Comparison of ENCODE assay signal across 12 cellular contexts in the genomic region with DNA sequence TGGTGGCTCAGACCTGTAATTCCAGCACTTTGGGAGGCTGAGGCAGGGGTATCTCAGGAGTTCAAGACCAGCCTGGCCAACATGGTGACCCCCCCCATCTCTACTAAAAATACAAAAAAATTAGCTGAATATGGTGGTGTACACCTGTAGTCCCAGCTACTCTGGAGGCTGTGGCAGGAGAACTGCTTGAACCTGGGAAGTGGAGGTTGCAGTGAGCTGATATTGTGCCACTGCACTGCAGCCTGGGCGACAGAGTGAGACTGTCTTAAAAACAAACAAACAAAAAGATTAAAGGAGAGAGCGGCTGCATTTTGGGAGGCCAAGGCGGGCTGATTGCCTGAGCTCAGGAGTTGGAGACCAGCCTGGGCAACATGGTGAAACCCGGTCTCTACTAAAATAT. TPM values are rescaled to one million over a fixed set of nuclear protein-coding genes. Genes with fewer than 3 reads are reported as not detected.
DNase-seq lines count a peak whose midpoint lies in the region; ATAC-seq and TF ChIP-seq lines count a peak whose summit lies in the region.
"Not testable (repeated sequence)": the region's sequence is repeated elsewhere in the genome, so short reads cannot be mapped to it uniquely, and the experiment has no call there.
"Had no signal": no experiment of that assay in that cellular context is flagged by ENCODE, and none has a peak within 500 bp of the region (broad histone marks: within the 10 kb centered on the region; RNA-seq: fewer than 3 reads in every experiment).

No MANE protein-coding gene starts in this region.

- intact Hi-C loops in CD4-positive, alpha-beta memory T cell (cut with micrococcal nuclease); activated CD8-positive, alpha-beta T cell treated with anti-CD3 and anti-CD28 coated beads for 36 hours (cut with micrococcal nuclease): not testable (repeated sequence)
- intact Hi-C loops in activated naive CD4-positive, alpha-beta T cell treated with anti-CD3 and anti-CD28 coated beads for 36 hours (cut with micrococcal nuclease) = loop anchor here (5.0 kb wide), 1 partner anchor 375 kb away; no protein-coding TSS in a partner anchor

- peak overlapping the region; percentile 94 to 100 (median 99) for H3K4me3 Mint-ChIP-seq in CD4-positive, alpha-beta memory T cell
- H3K4me3 Mint-ChIP-seq in T-cell = peak overlapping the region; percentile 99 to 100 (median 99)
- peak overlapping the region; percentile 97 for H3K4me3 Mint-ChIP-seq in activated CD8-positive, alpha-beta T cell treated with anti-CD3 and anti-CD28 coated beads for 36 hours
- peak overlapping the region; percentile 99 for H3K4me3 Mint-ChIP-seq in activated naive CD4-positive, alpha-beta T cell treated with anti-CD3 and anti-CD28 coated beads for 36 hours
- H3K4me3 Mint-ChIP-seq in central memory CD8-positive, alpha-beta T cell = peak overlapping the region; percentile 81
- peak overlapping the region in 5 of 8 donors; percentile 21 to 93 (median 45) for H3K4me3 Mint-ChIP-seq in naive B cell
- peak overlapping the region; percentile 71 for H3K4me3 Mint-ChIP-seq in stimulated activated effector memory CD8-positive, alpha-beta T cell treated with anti-CD3 and anti-CD28 coated beads, Interleukin-12 subunit alpha, Interleukin-12 subunit beta, amount 100 ng/mL, for 72 hours

- POLR2A ChIA-PET in CD4-positive, alpha-beta memory T cell (lab: Charles Lee; ENCODE audit: partially characterized antibody) = interaction anchor here (0.8 to 8.4 kb wide), 9 partner anchors 9 to 95 kb away, joined by 3 to 210 read pairs (median 26); no protein-coding TSS in a partner anchor
- POLR2A ChIA-PET in T-cell (lab: Charles Lee) = not testable (repeated sequence)
- POLR2A ChIA-PET in activated CD8-positive, alpha-beta T cell treated with anti-CD3 and anti-CD28 coated beads for 36 hours (lab: Charles Lee) = interaction anchor here (0.7 to 21.4 kb wide), 10 partner anchors 9 to 117 kb away, joined by 3 to 367 read pairs (median 10); no protein-coding TSS in a partner anchor

- not testable (repeated sequence) for H3K9me3 Mint-ChIP-seq in CD4-positive, alpha-beta memory T cell; T-cell; activated CD8-positive, alpha-beta T cell treated with anti-CD3 and anti-CD28 coated beads for 36 hours; activated naive CD4-positive, alpha-beta T cell treated with anti-CD3 and anti-CD28 coated beads for 36 hours; central memory CD8-positive, alpha-beta T cell; naive B cell; stimulated activated effector memory CD8-positive, alpha-beta T cell treated with anti-CD3 and anti-CD28 coated beads, Interleukin-12 subunit alpha, Interleukin-12 subunit beta, amount 100 ng/mL, for 72 hours

- DNase-seq in CD4-positive, alpha-beta memory T cell; T-cell; activated CD8-positive, alpha-beta T cell treated with anti-CD3 and anti-CD28 coated beads for 36 hours; activated naive CD4-positive, alpha-beta T cell treated with anti-CD3 and anti-CD28 coated beads for 36 hours; central memory CD8-positive, alpha-beta T cell (ENCODE audit: low spot score in 2 of 2); naive B cell; stimulated activated effector memory CD8-positive, alpha-beta T cell treated with anti-CD3 and anti-CD28 coated beads, Interleukin-12 subunit alpha, Interleukin-12 subunit beta, amount 100 ng/mL, for 72 hours (ENCODE audit: low spot score in 2 of 2): not testable (repeated sequence)

- not testable (repeated sequence) for H3K9me3 ChIP-seq in CD4-positive, alpha-beta memory T cell (ENCODE audit: control insufficient read depth in 1 of 2, low read length in 2 of 2)

- peaks cover 27 to 70% of the 10 kb centered on the region in 2 donors for H3K36me3 Mint-ChIP-seq in CD4-positive, alpha-beta memory T cell
- peaks cover 27% of the 10 kb centered on the region for H3K36me3 Mint-ChIP-seq in T-cell
- peaks cover 69% of the 10 kb centered on the region for H3K36me3 Mint-ChIP-seq in activated CD8-positive, alpha-beta T cell treated with anti-CD3 and anti-CD28 coated beads for 36 hours (ENCODE audit: low read depth)
- peaks cover 42% of the 10 kb centered on the region for H3K36me3 Mint-ChIP-seq in activated naive CD4-positive, alpha-beta T cell treated with anti-CD3 and anti-CD28 coated beads for 36 hours (ENCODE audit: low read depth)
- H3K36me3 Mint-ChIP-seq in central memory CD8-positive, alpha-beta T cell (ENCODE audit: insufficient read depth) = peaks cover 34% of the 10 kb centered on the region
- H3K36me3 Mint-ChIP-seq in naive B cell = not testable (repeated sequence)
- H3K36me3 Mint-ChIP-seq in stimulated activated effector memory CD8-positive, alpha-beta T cell treated with anti-CD3 and anti-CD28 coated beads, Interleukin-12 subunit alpha, Interleukin-12 subunit beta, amount 100 ng/mL, for 72 hours = peaks cover 68% of the 10 kb centered on the region

- H3K27me3 Mint-ChIP-seq in CD4-positive, alpha-beta memory T cell; T-cell; activated CD8-positive, alpha-beta T cell treated with anti-CD3 and anti-CD28 coated beads for 36 hours; activated naive CD4-positive, alpha-beta T cell treated with anti-CD3 and anti-CD28 coated beads for 36 hours (ENCODE audit: low read depth); central memory CD8-positive, alpha-beta T cell; naive B cell: not testable (repeated sequence)

- H3K27ac Mint-ChIP-seq in CD4-positive, alpha-beta memory T cell = peak overlapping the region; percentile 79 to 100 (median 90)
- H3K27ac Mint-ChIP-seq in T-cell (peak overlapping the region; percentile 98 to 100), naive B cell (peak overlapping the region in 5 of 6 donors; percentile 35 to 98 (median 81))
- H3K27ac Mint-ChIP-seq in activated CD8-positive, alpha-beta T cell treated with anti-CD3 and anti-CD28 coated beads for 36 hours = peak overlapping the region; percentile 99
- H3K27ac Mint-ChIP-seq in activated naive CD4-positive, alpha-beta T cell treated with anti-CD3 and anti-CD28 coated beads for 36 hours = peak overlapping the region; percentile 100
- peak overlapping the region; percentile 96 for H3K27ac Mint-ChIP-seq in central memory CD8-positive, alpha-beta T cell (ENCODE audit: low read depth)
- peak overlapping the region; percentile 91 for H3K27ac Mint-ChIP-seq in stimulated activated effector memory CD8-positive, alpha-beta T cell treated with anti-CD3 and anti-CD28 coated beads, Interleukin-12 subunit alpha, Interleukin-12 subunit beta, amount 100 ng/mL, for 72 hours

- CTCF ChIA-PET in CD4-positive, alpha-beta memory T cell (lab: Charles Lee; ENCODE audit: partially characterized antibody) = interaction anchor here (0.5 to 10.1 kb wide), 6 partner anchors 14 to 153 kb away, joined by 3 to 81 read pairs (median 4); a partner anchor contains a TSS
- CTCF ChIA-PET in T-cell (lab: Charles Lee) = not testable (repeated sequence)
- CTCF ChIA-PET in activated CD8-positive, alpha-beta T cell treated with anti-CD3 and anti-CD28 coated beads for 36 hours (lab: Charles Lee) = interaction anchor here (1.0 to 8.3 kb wide), 4 partner anchors 11 to 59 kb away, joined by 3 to 87 read pairs (median 5); a partner anchor contains a TSS
- CTCF ChIA-PET in activated naive CD4-positive, alpha-beta T cell treated with anti-CD3 and anti-CD28 coated beads for 36 hours (lab: Charles Lee) = interaction anchor here (0.6 to 4.6 kb wide), 2 partner anchors 22 to 33 kb away, joined by 6 to 32 read pairs; no protein-coding TSS in a partner anchor

- H3K4me3 ChIP-seq in CD4-positive, alpha-beta memory T cell (ENCODE audit: low read length in 2 of 2) = peak overlapping the region in 1 of 2 donors; percentile 16

- ATAC-seq in T-cell (replicated peaks in 1 of 4); activated CD8-positive, alpha-beta T cell treated with anti-CD3 and anti-CD28 coated beads for 36 hours; central memory CD8-positive, alpha-beta T cell (replicated peaks; ENCODE audit: extremely low read depth, poor library complexity, severe bottlenecking); naive B cell (ENCODE audit: low read depth in 2 of 2); stimulated activated effector memory CD8-positive, alpha-beta T cell treated with anti-CD3 and anti-CD28 coated beads, Interleukin-12 subunit alpha, Interleukin-12 subunit beta, amount 100 ng/mL, for 72 hours: not testable (repeated sequence)

- peak overlapping the region; percentile 97 for H3K27ac ChIP-seq in CD4-positive, alpha-beta memory T cell (ENCODE audit: low read depth, low read length)

- peaks cover 33 to 95% (median 50%) of the 10 kb centered on the region in 4 donors for H3K4me1 Mint-ChIP-seq in CD4-positive, alpha-beta memory T cell
- peaks cover 68 to 83% (median 81%) of the 10 kb centered on the region in 3 donors for H3K4me1 Mint-ChIP-seq in T-cell
- peaks cover 60% of the 10 kb centered on the region for H3K4me1 Mint-ChIP-seq in activated CD8-positive, alpha-beta T cell treated with anti-CD3 and anti-CD28 coated beads for 36 hours (ENCODE audit: low read depth)
- H3K4me1 Mint-ChIP-seq in activated naive CD4-positive, alpha-beta T cell treated with anti-CD3 and anti-CD28 coated beads for 36 hours (ENCODE audit: low read depth) = peaks cover 66% of the 10 kb centered on the region
- H3K4me1 Mint-ChIP-seq in central memory CD8-positive, alpha-beta T cell = peaks cover 80% of the 10 kb centered on the region
- H3K4me1 Mint-ChIP-seq in naive B cell = peaks cover 74 to 85% (median 83%) of the 10 kb centered on the region in 3 donors
- H3K4me1 Mint-ChIP-seq in stimulated activated effector memory CD8-positive, alpha-beta T cell treated with anti-CD3 and anti-CD28 coated beads, Interleukin-12 subunit alpha, Interleukin-12 subunit beta, amount 100 ng/mL, for 72 hours = peaks cover 77% of the 10 kb centered on the region

- not testable (repeated sequence) for H3K36me3 ChIP-seq in CD4-positive, alpha-beta memory T cell (ENCODE audit: insufficient read depth, low read length)

- TF ChIP-seq CTCF in activated CD8-positive, alpha-beta T cell treated with anti-CD3 and anti-CD28 coated beads for 36 hours (IDR thresholded peaks at IDR 0.05) = not testable (repeated sequence)

- not testable (repeated sequence) for H3K27me3 ChIP-seq in CD4-positive, alpha-beta memory T cell (ENCODE audit: insufficient read depth, low read length)

- peaks cover 74% of the 10 kb centered on the region for H3K4me1 ChIP-seq in CD4-positive, alpha-beta memory T cell (ENCODE audit: insufficient read depth, low read length)

RNA-seq across cellular contexts. Expression of a gene that starts 2.4 kb away (rescaled TPM):
- 100 to 1,000 TPM; 416 to 457 TPM for total RNA-seq in CD4-positive, alpha-beta memory T cell
- 100 to 1,000 TPM in 1 of 2 donors, 10 to 100 TPM in 1; 41.6 to 151 TPM for polyA plus RNA-seq in CD4-positive, alpha-beta memory T cell
- total RNA-seq in T-cell = 100 to 1,000 TPM; 390 to 711 (median 496) TPM
- 100 to 1,000 TPM; 135 to 153 TPM for total RNA-seq in activated CD8-positive, alpha-beta T cell treated with anti-CD3 and anti-CD28 coated beads for 36 hours
- total RNA-seq in activated naive CD4-positive, alpha-beta T cell treated with anti-CD3 and anti-CD28 coated beads for 36 hours = 100 to 1,000 TPM; 104 to 119 TPM
- 10 to 100 TPM in 5 of 6 donors, 1 to 10 TPM in 1; 2.9 to 42.9 (median 29.9) TPM for polyA plus RNA-seq in naive B cell (ENCODE audit: low read depth in 6 of 6)

RNA-seq across cellular contexts. Expression of a gene that starts 25.2 kb away (rescaled TPM):
- not detected for total RNA-seq in CD4-positive, alpha-beta memory T cell
- polyA plus RNA-seq in CD4-positive, alpha-beta memory T cell = under 1 TPM in 1 of 2 donors, not detected in 1; 0.14 TPM
- total RNA-seq in T-cell = under 1 TPM in 3 of 5 donors, not detected in 2; 0.18 to 0.25 (median 0.19) TPM
- total RNA-seq in activated CD8-positive, alpha-beta T cell treated with anti-CD3 and anti-CD28 coated beads for 36 hours = not detected
- total RNA-seq in activated naive CD4-positive, alpha-beta T cell treated with anti-CD3 and anti-CD28 coated beads for 36 hours = not detected
- under 1 TPM in 4 of 6 donors, not detected in 2; 0.25 to 0.72 (median 0.27) TPM for polyA plus RNA-seq in naive B cell (ENCODE audit: low read depth in 6 of 6)
- total RNA-seq: A673, Daoy, GM23248, IMR-90, PC-9 had no signal
- polyA plus RNA-seq: GM23248, IMR-90 had no signal

RNA-seq across cellular contexts. Expression of a gene that starts 55.0 kb away (rescaled TPM):
- 100 to 1,000 TPM; 130 to 136 TPM for total RNA-seq in CD4-positive, alpha-beta memory T cell
- 100 to 1,000 TPM; 110 to 201 TPM for polyA plus RNA-seq in CD4-positive, alpha-beta memory T cell
- 100 to 1,000 TPM; 149 to 185 (median 167) TPM for total RNA-seq in T-cell
- 100 to 1,000 TPM; 142 to 150 TPM for total RNA-seq in activated CD8-positive, alpha-beta T cell treated with anti-CD3 and anti-CD28 coated beads for 36 hours
- 100 to 1,000 TPM; 118 to 120 TPM for total RNA-seq in activated naive CD4-positive, alpha-beta T cell treated with anti-CD3 and anti-CD28 coated beads for 36 hours
- 1,000 to 10,000 TPM in 1 of 6 donors, 100 to 1,000 TPM in 5; 235 to 1,138 (median 264) TPM for polyA plus RNA-seq in naive B cell (ENCODE audit: low read depth in 6 of 6)

Comparison
In these comparisons a context has a peak if more than half of its experiments do, and no peak if none do; other contexts are left out.
1. H3K4me3 Mint-ChIP-seq: peak in every context shown above with its lines; median percentile 99 in CD4-positive, alpha-beta memory T cell; 99 in T-cell; 99 in activated naive CD4-positive, alpha-beta T cell treated with anti-CD3 and anti-CD28 coated beads for 36 hours; 97 in activated CD8-positive, alpha-beta T cell treated with anti-CD3 and anti-CD28 coated beads for 36 hours; 81 in central memory CD8-positive, alpha-beta T cell; 71 in stimulated activated effector memory CD8-positive, alpha-beta T cell treated with anti-CD3 and anti-CD28 coated beads, Interleukin-12 subunit alpha, Interleukin-12 subunit beta, amount 100 ng/mL, for 72 hours; 45 in naive B cell.